10 cellular contexts compared by ENCODE assay signal in genomic region chr16:14634389-14634725, GRCh38. TPM values are rescaled to one million over a fixed set of nuclear protein-coding genes. Genes with fewer than 3 reads are reported as not detected.
DNase-seq lines count a peak whose midpoint lies in the region; ATAC-seq and TF ChIP-seq lines count a peak whose summit lies in the region.
"Had no signal": no experiment of that assay in that cellular context is flagged by ENCODE, and none has a peak within 500 bp of the region (broad histone marks: within the 10 kb centered on the region; RNA-seq: fewer than 3 reads in every experiment).

No MANE protein-coding gene starts in this region.

- peaks cover 0 to 2% (median 0%) of the 10 kb centered on the region in 4 donors for H3K36me3 ChIP-seq in liver (ENCODE audit: control insufficient read depth in 4 of 4, insufficient read depth in 3 of 4, low read depth in 1 of 4, low read length in 3 of 4)
- H3K36me3 ChIP-seq in thoracic aorta: no peaks in the 10 kb centered on the region

- no peak overlapping the region for H3K27ac ChIP-seq in liver (ENCODE audit: low read depth in 1 of 2, low read length in 2 of 2)
- no peak overlapping the region for H3K27ac ChIP-seq in thoracic aorta

- H3K4me1 ChIP-seq in liver (ENCODE audit: control insufficient read depth in 4 of 4, insufficient read depth in 4 of 4, low read length in 3 of 4) (peaks cover 8 to 27% (median 15%) of the 10 kb centered on the region in 4 donors), thoracic aorta (ENCODE audit: control insufficient read depth in 1 of 2, low read depth in 2 of 2) (peaks cover 13 to 52% of the 10 kb centered on the region in 2 donors)

- H3K4me1 Mint-ChIP-seq in activated T-cell treated with anti-CD3 and anti-CD28 coated beads, Interleukin-2, amount 50 U/mL, for 24 hours (ENCODE audit: low read depth): peaks cover 60% of the 10 kb centered on the region

- H3K27me3 Mint-ChIP-seq in activated T-cell treated with anti-CD3 and anti-CD28 coated beads, Interleukin-2, amount 50 U/mL, for 24 hours: no peaks in the 10 kb centered on the region

- DNase-seq in activated T-cell treated with anti-CD3 and anti-CD28 coated beads, Interleukin-2, amount 50 U/mL, for 24 hours: no peak
- DNase-seq in activated T-cell treated with anti-CD3 and anti-CD28 coated beads for 4 hours (no peak), thoracic aorta (ENCODE audit: low spot score) (no peak), anterior cingulate cortex (lab: John Stamatoyannopoulos, UW) (no peak), SW480 (ENCODE audit: low spot score) (no peak)
- DNase-seq in activated naive CD4-positive, alpha-beta T cell treated with anti-CD3 and anti-CD28 coated beads, Interleukin-2, amount 50 U/mL, for 72 hours (ENCODE audit: low spot score in 2 of 2): no peak
- DNase-seq in stimulated activated CD4-positive, alpha-beta T cell treated with anti-CD3 and anti-CD28 coated beads, Interleukin-4, amount 100 ng/mL, for 4 hours: no peak
- DNase-seq: NK-92 treated with Interleukin-12 subunit alpha and Interleukin-12 subunit beta, amount 100 ng/mL, for 24 hours had no signal

- H3K9me3 Mint-ChIP-seq in activated T-cell treated with anti-CD3 and anti-CD28 coated beads, Interleukin-2, amount 50 U/mL, for 24 hours: no peaks in the 10 kb centered on the region
- no peaks in the 10 kb centered on the region for H3K9me3 Mint-ChIP-seq in activated naive CD4-positive, alpha-beta T cell treated with anti-CD3 and anti-CD28 coated beads, Interleukin-2, amount 50 U/mL, for 72 hours

- H3K27ac Mint-ChIP-seq in activated T-cell treated with anti-CD3 and anti-CD28 coated beads, Interleukin-2, amount 50 U/mL, for 24 hours: peak overlapping the region; percentile 99
- peak overlapping the region; percentile 94 to 97 for H3K27ac Mint-ChIP-seq in activated naive CD4-positive, alpha-beta T cell treated with anti-CD3 and anti-CD28 coated beads, Interleukin-2, amount 50 U/mL, for 72 hours

- TF ChIP-seq CTCF in liver (IDR thresholded peaks at IDR 0.05; ENCODE audit: low read depth, low read length, missing input control) (no peak), thoracic aorta (IDR thresholded peaks at IDR 0.05) (no peak)

- H3K4me3 ChIP-seq in liver (ENCODE audit: low read depth in 1 of 3, low read length in 3 of 3): peak overlapping the region in 2 of 3 donors; percentile 76 to 94
- H3K4me3 ChIP-seq in thoracic aorta: peak overlapping the region; percentile 84

- H3K9me3 ChIP-seq in liver (ENCODE audit: control insufficient read depth in 4 of 4, low read length in 3 of 4): no peaks in the 10 kb centered on the region
- H3K9me3 ChIP-seq in thoracic aorta: no peaks in the 10 kb centered on the region

- no peak for TF ChIP-seq RAD21 in liver (IDR thresholded peaks at IDR 0.05)

- WGBS in liver: 71% methylated on average over 7 of the region's 7 CpGs

- no peak for ATAC-seq in activated naive CD4-positive, alpha-beta T cell treated with anti-CD3 and anti-CD28 coated beads, Interleukin-2, amount 50 U/mL, for 72 hours
- no peak for ATAC-seq in thoracic aorta (ENCODE audit: insufficient number of reproducible peaks, low FRiP score, low read depth)

- H3K27me3 ChIP-seq in liver (ENCODE audit: control insufficient read depth in 4 of 4, insufficient read depth in 4 of 4, low read length in 3 of 4) (no peaks in the 10 kb centered on the region), thoracic aorta (replicated peaks; ENCODE audit: insufficient read depth) (no peaks in the 10 kb centered on the region)

- peaks cover 72% of the 10 kb centered on the region for H3K36me3 Mint-ChIP-seq in activated T-cell treated with anti-CD3 and anti-CD28 coated beads, Interleukin-2, amount 50 U/mL, for 24 hours (ENCODE audit: low read depth)
- H3K36me3 Mint-ChIP-seq in activated naive CD4-positive, alpha-beta T cell treated with anti-CD3 and anti-CD28 coated beads, Interleukin-2, amount 50 U/mL, for 72 hours: peaks cover 22 to 26% of the 10 kb centered on the region in 2 donors

- H3K4me3 Mint-ChIP-seq in activated T-cell treated with anti-CD3 and anti-CD28 coated beads, Interleukin-2, amount 50 U/mL, for 24 hours: peak overlapping the region; percentile 100

- H3K9ac ChIP-seq in liver (ENCODE audit: low read depth in 1 of 2, low read length in 2 of 2): no peak overlapping the region

TF ChIP-seq in liver, 16 proteins besides CTCF, POLR2A, EP300 and RAD21:
- TF ChIP-seq, protein P1, sequence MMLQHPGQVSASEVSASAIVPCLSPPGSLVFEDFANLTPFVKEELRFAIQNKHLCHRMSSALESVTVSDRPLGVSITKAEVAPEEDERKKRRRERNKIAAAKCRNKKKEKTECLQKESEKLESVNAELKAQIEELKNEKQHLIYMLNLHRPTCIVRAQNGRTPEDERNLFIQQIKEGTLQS (IDR thresholded peaks at IDR 0.05): no peak
- TF ChIP-seq MAX (IDR thresholded peaks at IDR 0.05): peak; percentile 16

RNA-seq across cellular contexts. Expression of gene BFAR, which starts 1.6 kb away (rescaled TPM):
- total RNA-seq in activated naive CD4-positive, alpha-beta T cell treated with anti-CD3 and anti-CD28 coated beads, Interleukin-2, amount 50 U/mL, for 72 hours: 10 to 100 TPM; 51.4 to 54.7 TPM
- 10 to 100 TPM; 24.1 to 24.7 TPM for total RNA-seq in liver
- 10 to 100 TPM; 13.3 to 16.5 TPM for polyA plus RNA-seq in liver
- 10 to 100 TPM; 27.2 to 50.9 TPM for total RNA-seq in thoracic aorta

RNA-seq across cellular contexts. Expression of gene PARN, which starts 4.3 kb away (rescaled TPM):
- 10 to 100 TPM; 32.2 to 48.9 TPM for total RNA-seq in activated naive CD4-positive, alpha-beta T cell treated with anti-CD3 and anti-CD28 coated beads, Interleukin-2, amount 50 U/mL, for 72 hours
- 10 to 100 TPM in 1 of 2 donors, 1 to 10 TPM in 1; 9.4 to 19.7 TPM for total RNA-seq in liver
- polyA plus RNA-seq in liver: 1 to 10 TPM; 7.9 to 10.0 TPM
- total RNA-seq in thoracic aorta: 10 to 100 TPM; 51.0 to 66.7 TPM

RNA-seq across cellular contexts. Expression of gene PLA2G10, which starts 59.8 kb away (rescaled TPM):
- not detected for total RNA-seq in activated naive CD4-positive, alpha-beta T cell treated with anti-CD3 and anti-CD28 coated beads, Interleukin-2, amount 50 U/mL, for 72 hours
- total RNA-seq in liver (not detected), thoracic aorta (not detected)
- not detected for polyA plus RNA-seq in liver
- total RNA-seq: dermis microvascular lymphatic vessel endothelial cell had no signal
